20 cellular contexts compared by ENCODE assay signal in genomic region chr16:13994239-13995106, GRCh38.
DNase-seq lines count a peak whose midpoint lies in the region; ATAC-seq and TF ChIP-seq lines count a peak whose summit lies in the region.
"Had no signal": no experiment of that assay in that cellular context is flagged by ENCODE, and none has a peak within 500 bp of the region (broad histone marks: within the 10 kb centered on the region; RNA-seq: fewer than 3 reads in every experiment).

No MANE protein-coding gene starts in this region.

- no peak for TF ChIP-seq CTCF in right lobe of liver (IDR thresholded peaks at IDR 0.05)

- intact Hi-C loops in right lobe of liver (cut with DNase I) (no loop called here), sciatic nerve (cut with DNase I) (no loop called here)

- no peak for TF ChIP-seq POLR2A in right lobe of liver (IDR thresholded peaks at IDR 0.05)

- peaks cover 0 to 31% (median 10%) of the 10 kb centered on the region in 4 donors for H3K4me1 ChIP-seq in right lobe of liver
- H3K4me1 ChIP-seq in CD8-positive, alpha-beta memory T cell (ENCODE audit: insufficient read depth, low read length) = no peaks in the 10 kb centered on the region
- H3K4me1 ChIP-seq: foreskin keratinocyte, SJSA1 had no signal

- H3K27ac ChIP-seq in right lobe of liver = peak overlapping the region in 2 of 3 donors; percentile 54 to 72
- no peak overlapping the region for H3K27ac ChIP-seq in CD8-positive, alpha-beta memory T cell (ENCODE audit: low read depth, low read length)
- H3K27ac ChIP-seq: foreskin keratinocyte, SJSA1, stomach had no signal

- H3K36me3 Mint-ChIP-seq in CD8-positive, alpha-beta memory T cell = no peaks in the 10 kb centered on the region
- H3K36me3 Mint-ChIP-seq in activated T-cell treated with anti-CD3 and anti-CD28 coated beads, Interleukin-2, amount 50 U/mL, for 4 hours (ENCODE audit: insufficient read depth) = no peaks in the 10 kb centered on the region
- H3K36me3 Mint-ChIP-seq: activated CD8-positive, alpha-beta memory T cell treated with anti-CD3 and anti-CD28 coated beads, Interleukin-2, amount 10 ng/mL, durations not matched to agents 7 days and 5 days; natural killer cell had no signal

- peaks cover 2 to 11% of the 10 kb centered on the region in 2 donors for H3K27me3 Mint-ChIP-seq in CD8-positive, alpha-beta memory T cell
- peaks cover 3% of the 10 kb centered on the region for H3K27me3 Mint-ChIP-seq in activated T-cell treated with anti-CD3 and anti-CD28 coated beads, Interleukin-2, amount 50 U/mL, for 4 hours (ENCODE audit: low read depth)

- H3K4me1 Mint-ChIP-seq in CD8-positive, alpha-beta memory T cell = peaks cover 0 to 5% (median 4%) of the 10 kb centered on the region in 3 donors
- H3K4me1 Mint-ChIP-seq in activated T-cell treated with anti-CD3 and anti-CD28 coated beads, Interleukin-2, amount 50 U/mL, for 4 hours (ENCODE audit: low read depth) = peaks cover 5% of the 10 kb centered on the region

- DNase-seq in DMS53 (lab: John Stamatoyannopoulos, UW) (peak; percentile 85), NCI-H146 treated with DMSO at 0.1 percent for 48 hours (lab: John Stamatoyannopoulos, UW; ENCODE audit: unreplicated experiment) (peak; percentile 23), dermis blood vessel endothelial cell (peak; percentile 10), right lobe of liver (no peak), COLO829 (ENCODE audit: low spot score) (no peak), sciatic nerve (ENCODE audit: low spot score) (no peak)
- no peak for DNase-seq in CD8-positive, alpha-beta memory T cell
- DNase-seq in activated T-cell treated with anti-CD3 and anti-CD28 coated beads, Interleukin-2, amount 50 U/mL, for 4 hours = no peak
- DNase-seq: activated CD8-positive, alpha-beta memory T cell treated with anti-CD3 and anti-CD28 coated beads, Interleukin-2, amount 10 ng/mL, durations not matched to agents 7 days and 5 days; activated effector memory CD4-positive, alpha-beta T cell treated with Interleukin-2 at 50 U/mL for 16 hours; amniotic stem cell; Caco-2; foreskin keratinocyte; natural killer cell; NCI-H1694; stomach had no signal

- no peaks in the 10 kb centered on the region for H3K36me3 ChIP-seq in right lobe of liver
- no peaks in the 10 kb centered on the region for H3K36me3 ChIP-seq in CD8-positive, alpha-beta memory T cell (ENCODE audit: insufficient read depth, low read length)
- H3K36me3 ChIP-seq: SJSA1, stomach had no signal

- H3K4me3 Mint-ChIP-seq in CD8-positive, alpha-beta memory T cell = no peak overlapping the region
- H3K4me3 Mint-ChIP-seq in activated T-cell treated with anti-CD3 and anti-CD28 coated beads, Interleukin-2, amount 50 U/mL, for 4 hours = no peak overlapping the region
- H3K4me3 Mint-ChIP-seq: activated CD8-positive, alpha-beta memory T cell treated with anti-CD3 and anti-CD28 coated beads, Interleukin-2, amount 10 ng/mL, durations not matched to agents 7 days and 5 days; natural killer cell; T-helper 2 cell treated with Interferon-gamma antibody and Interleukin-4, amounts not matched to agents 5 μg/mL and 100 μg/mL, for 36 hours had no signal

- no peaks in the 10 kb centered on the region for H3K9me3 Mint-ChIP-seq in CD8-positive, alpha-beta memory T cell
- no peaks in the 10 kb centered on the region for H3K9me3 Mint-ChIP-seq in activated T-cell treated with anti-CD3 and anti-CD28 coated beads, Interleukin-2, amount 50 U/mL, for 4 hours
- H3K9me3 Mint-ChIP-seq: natural killer cell; T-helper 2 cell treated with Interferon-gamma antibody and Interleukin-4, amounts not matched to agents 5 μg/mL and 100 μg/mL, for 36 hours had no signal

- no peaks in the 10 kb centered on the region for H3K27me3 ChIP-seq in right lobe of liver
- H3K27me3 ChIP-seq in CD8-positive, alpha-beta memory T cell (ENCODE audit: insufficient read depth, low read length, poor library complexity, severe bottlenecking) = no peaks in the 10 kb centered on the region
- H3K27me3 ChIP-seq: foreskin keratinocyte, SJSA1, stomach had no signal

- CTCF ChIA-PET in CD8-positive, alpha-beta memory T cell (lab: Charles Lee) = no interaction called here

- no peaks in the 10 kb centered on the region for H3K9me3 ChIP-seq in right lobe of liver
- H3K9me3 ChIP-seq in CD8-positive, alpha-beta memory T cell (ENCODE audit: low read length) = no peaks in the 10 kb centered on the region
- H3K9me3 ChIP-seq: Caco-2, SJSA1, stomach had no signal

- H3K27ac Mint-ChIP-seq in CD8-positive, alpha-beta memory T cell = peak overlapping the region in 1 of 8 donors; percentile 9
- H3K27ac Mint-ChIP-seq: activated CD8-positive, alpha-beta memory T cell treated with anti-CD3 and anti-CD28 coated beads, Interleukin-2, amount 10 ng/mL, durations not matched to agents 7 days and 5 days; natural killer cell; T-helper 2 cell treated with Interferon-gamma antibody and Interleukin-4, amounts not matched to agents 5 μg/mL and 100 μg/mL, for 36 hours had no signal

- POLR2A ChIA-PET in CD8-positive, alpha-beta memory T cell (lab: Charles Lee) = no interaction called here

- H3K4me3 ChIP-seq in right lobe of liver = no peak overlapping the region
- H3K4me3 ChIP-seq in CD8-positive, alpha-beta memory T cell (ENCODE audit: low read length) = no peak overlapping the region
- H3K4me3 ChIP-seq: lung, SJSA1, stomach had no signal

- ATAC-seq in right lobe of liver (peak; percentile 38 to 68 (median 50)), sciatic nerve (no peak)
- ATAC-seq in activated T-cell treated with anti-CD3 and anti-CD28 coated beads, Interleukin-2, amount 50 U/mL, for 4 hours = no peak
- ATAC-seq: activated CD8-positive, alpha-beta memory T cell treated with anti-CD3 and anti-CD28 coated beads, Interleukin-2, amount 10 ng/mL, durations not matched to agents 7 days and 5 days; foreskin keratinocyte; HCT116; natural killer cell had no signal

- 28% methylated on average over 12 of the region's 14 CpGs for whole genome bisulfite sequencing in right lobe of liver (ENCODE audit: insufficient coverage, low coverage, low lambda C conversion rate, missing lambda C conversion rate)

Comparison
In these comparisons a context has a peak if more than half of its experiments do, and no peak if none do; other contexts are left out.
1. DNase-seq: peak in DMS53 (single experiment), NCI-H146 treated with DMSO at 0.1 percent for 48 hours (single experiment) and dermis blood vessel endothelial cell (single experiment); none in right lobe of liver (0 of 3), CD8-positive, alpha-beta memory T cell (0 of 5), COLO829 (single experiment), activated T-cell treated with anti-CD3 and anti-CD28 coated beads, Interleukin-2, amount 50 U/mL, for 4 hours (single experiment) and sciatic nerve (single experiment).
2. ATAC-seq: peak in right lobe of liver (4 of 4); none in activated T-cell treated with anti-CD3 and anti-CD28 coated beads, Interleukin-2, amount 50 U/mL, for 4 hours (0 of 2) and sciatic nerve (single experiment).